Comparison of ENCODE assay signal across 22 cellular contexts in the genomic region with DNA sequence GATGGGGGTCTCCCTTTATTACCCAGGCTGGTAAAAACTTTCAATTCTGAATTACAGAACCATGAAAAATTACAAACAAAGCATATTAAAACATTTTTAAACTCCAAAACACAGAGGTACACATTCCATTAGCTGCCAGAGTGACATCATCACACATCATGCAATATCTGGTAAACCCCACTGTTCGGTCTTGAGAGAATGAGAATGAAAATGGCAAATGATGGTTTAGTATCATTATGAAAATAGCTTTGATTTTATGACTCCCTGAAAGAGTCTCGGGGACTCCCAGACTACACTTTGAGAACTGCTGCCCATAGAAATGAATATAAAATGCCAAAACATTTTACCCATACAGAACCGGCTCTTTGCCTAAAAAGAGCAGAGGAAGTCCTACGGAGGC. TPM values are rescaled to one million over a fixed set of nuclear protein-coding genes. Genes with fewer than 3 reads are reported as not detected.
"Had no signal": no experiment of that assay in that cellular context is flagged by ENCODE, and none has a peak within 500 bp of the region (broad histone marks: within the 10 kb centered on the region; RNA-seq: fewer than 3 reads in every experiment).

No MANE protein-coding gene starts in this region.

- H3K9me3 Mint-ChIP-seq: activated naive CD8-positive, alpha-beta T cell treated with anti-CD3 and anti-CD28 coated beads for 36 hours; activated T-cell treated with anti-CD3 and anti-CD28 coated beads, Interleukin-2, amount 50 U/mL, for 4 hours; T-helper 1 cell treated with Interleukin-12 subunit alpha and Interleukin-12 subunit beta and Interleukin-4 antibody, amounts not matched to agents 30 μg/mL and 1 μg/mL, for 36 hours had no signal

- H3K27ac ChIP-seq: brain microvascular endothelial cell, cardiac muscle cell, SJSA1, VCaP had no signal

- H3K27me3 Mint-ChIP-seq: activated naive CD8-positive, alpha-beta T cell treated with anti-CD3 and anti-CD28 coated beads for 36 hours had no signal

- ATAC-seq: activated CD8-positive, alpha-beta T cell treated with anti-CD3 and anti-CD28 coated beads, Interleukin-2, amount 10 ng/mL, durations not matched to agents 7 days and 5 days; activated T-cell treated with anti-CD3 and anti-CD28 coated beads, Interleukin-2, amount 50 U/mL, for 4 hours; PC-3 had no signal

- H3K4me3 Mint-ChIP-seq: activated CD8-positive, alpha-beta T cell treated with anti-CD3 and anti-CD28 coated beads, Interleukin-2, amount 10 ng/mL, durations not matched to agents 7 days and 5 days; activated naive CD8-positive, alpha-beta T cell treated with anti-CD3 and anti-CD28 coated beads for 36 hours; activated T-cell treated with anti-CD3 and anti-CD28 coated beads, Interleukin-2, amount 50 U/mL, for 4 hours; T-helper 1 cell treated with Interleukin-12 subunit alpha and Interleukin-12 subunit beta and Interleukin-4 antibody, amounts not matched to agents 30 μg/mL and 1 μg/mL, for 36 hours had no signal

- H3K27me3 ChIP-seq: brain microvascular endothelial cell, cardiac muscle cell, SJSA1 had no signal

- DNase-seq: activated CD4-positive, alpha-beta T cell treated with anti-CD3 and anti-CD28 coated beads for 4 hours; activated CD4-positive, alpha-beta T cell treated with anti-CD3 and anti-CD28 coated beads, Interleukin-2, amount 50 U/mL, for 4 hours; activated CD8-positive, alpha-beta memory T cell treated with anti-CD3 and anti-CD28 coated beads, Interleukin-2, amount 50 U/mL, for 48 hours; activated CD8-positive, alpha-beta T cell treated with anti-CD3 and anti-CD28 coated beads, Interleukin-2, amount 10 ng/mL, durations not matched to agents 7 days and 5 days; activated naive CD8-positive, alpha-beta T cell treated with anti-CD3 and anti-CD28 coated beads for 36 hours; activated T-cell treated with anti-CD3 and anti-CD28 coated beads, Interleukin-2, amount 50 U/mL, for 4 hours; brain microvascular endothelial cell; KG1; NCI-H1048; NCI-H146; NCI-H187 treated with DMSO at 0.1 percent for 48 hours; NCI-H2081 treated with DMSO at 0.1 percent for 48 hours; NCI-H446; NCI-H524; PC-3; SHP77; T1000 had no signal

- H3K9me3 ChIP-seq: SJSA1 had no signal

- H3K4me1 Mint-ChIP-seq: activated naive CD8-positive, alpha-beta T cell treated with anti-CD3 and anti-CD28 coated beads for 36 hours had no signal

- H3K27ac Mint-ChIP-seq: activated CD8-positive, alpha-beta T cell treated with anti-CD3 and anti-CD28 coated beads, Interleukin-2, amount 10 ng/mL, durations not matched to agents 7 days and 5 days; activated naive CD8-positive, alpha-beta T cell treated with anti-CD3 and anti-CD28 coated beads for 36 hours; T-helper 1 cell treated with Interleukin-12 subunit alpha and Interleukin-12 subunit beta and Interleukin-4 antibody, amounts not matched to agents 30 μg/mL and 1 μg/mL, for 36 hours had no signal

RNA-seq across cellular contexts. Expression of a gene that starts 18.8 kb away (rescaled TPM):
- total RNA-seq: LHCN-M2, SJSA1 had no signal
